ENCODE assay signal across 8 cellular contexts in genomic region chr5:172453986-172454354, GRCh38. TPM values are rescaled to one million over a fixed set of nuclear protein-coding genes. Genes with fewer than 3 reads are reported as not detected.
DNase-seq lines count a peak whose midpoint lies in the region; ATAC-seq and TF ChIP-seq lines count a peak whose summit lies in the region.

No MANE protein-coding gene starts in this region.

- DNase-seq in activated naive CD4-positive, alpha-beta T cell treated with anti-CD3 and anti-CD28 coated beads for 36 hours, result peak; percentile 11
- DNase-seq in activated naive CD4-positive, alpha-beta T cell treated with Interleukin-2 at 50 U/mL for 16 hours, result no peak
- DNase-seq in T-cell (peak in 2 of 34 experiments; percentile 4 to 15), fibroblast of mammary gland (ENCODE audit: low read depth) (no peak), NCI-H2029 treated with DMSO at 0.1 percent for 48 hours (lab: John Stamatoyannopoulos, UW) (no peak), HUDEP-2 (lab: John Stamatoyannopoulos, UW; ENCODE audit: unreplicated experiment in 76 of 76) (no peak)
- DNase-seq in natural killer cell treated with Interleukin-12 subunit alpha and Interleukin-12 subunit beta and Interleukin-15 and Interleukin-18, amount 100 ng/mL, for 72 hours (ENCODE audit: low spot score), result no peak

- H3K9me3 Mint-ChIP-seq in activated naive CD4-positive, alpha-beta T cell treated with anti-CD3 and anti-CD28 coated beads for 36 hours, result no peaks in the 10 kb centered on the region
- H3K9me3 Mint-ChIP-seq in T-cell, result no peaks in the 10 kb centered on the region
- H3K9me3 Mint-ChIP-seq in natural killer cell treated with Interleukin-12 subunit alpha and Interleukin-12 subunit beta and Interleukin-15 and Interleukin-18, amount 100 ng/mL, for 72 hours, result no peaks in the 10 kb centered on the region

- CTCF ChIA-PET in activated naive CD4-positive, alpha-beta T cell treated with anti-CD3 and anti-CD28 coated beads for 36 hours (lab: Charles Lee), result no interaction called here
- CTCF ChIA-PET in T-cell (lab: Charles Lee), result no interaction called here

- H3K27ac Mint-ChIP-seq in activated naive CD4-positive, alpha-beta T cell treated with anti-CD3 and anti-CD28 coated beads for 36 hours, result no peak overlapping the region
- H3K27ac Mint-ChIP-seq in T-cell, result no peak overlapping the region
- H3K27ac Mint-ChIP-seq in natural killer cell treated with Interleukin-12 subunit alpha and Interleukin-12 subunit beta and Interleukin-15 and Interleukin-18, amount 100 ng/mL, for 72 hours, result no peak overlapping the region

- no peaks in the 10 kb centered on the region for H3K36me3 Mint-ChIP-seq in activated naive CD4-positive, alpha-beta T cell treated with anti-CD3 and anti-CD28 coated beads for 36 hours (ENCODE audit: low read depth)
- H3K36me3 Mint-ChIP-seq in T-cell, result no peaks in the 10 kb centered on the region
- no peaks in the 10 kb centered on the region for H3K36me3 Mint-ChIP-seq in natural killer cell treated with Interleukin-12 subunit alpha and Interleukin-12 subunit beta and Interleukin-15 and Interleukin-18, amount 100 ng/mL, for 72 hours

- peak overlapping the region; percentile 62 for H3K4me3 Mint-ChIP-seq in activated naive CD4-positive, alpha-beta T cell treated with anti-CD3 and anti-CD28 coated beads for 36 hours
- peak overlapping the region; percentile 54 to 75 (median 73) for H3K4me3 Mint-ChIP-seq in T-cell
- peak overlapping the region; percentile 67 for H3K4me3 Mint-ChIP-seq in natural killer cell treated with Interleukin-12 subunit alpha and Interleukin-12 subunit beta and Interleukin-15 and Interleukin-18, amount 100 ng/mL, for 72 hours

- H3K4me1 Mint-ChIP-seq in activated naive CD4-positive, alpha-beta T cell treated with anti-CD3 and anti-CD28 coated beads for 36 hours (ENCODE audit: low read depth), result peaks cover 15% of the 10 kb centered on the region
- H3K4me1 Mint-ChIP-seq in T-cell, result peaks cover 11 to 13% (median 12%) of the 10 kb centered on the region in 3 donors
- peaks cover 5 to 16% of the 10 kb centered on the region in 2 donors for H3K4me1 Mint-ChIP-seq in natural killer cell treated with Interleukin-12 subunit alpha and Interleukin-12 subunit beta and Interleukin-15 and Interleukin-18, amount 100 ng/mL, for 72 hours (ENCODE audit: low read depth in 2 of 2)

- intact Hi-C loops in activated naive CD4-positive, alpha-beta T cell treated with anti-CD3 and anti-CD28 coated beads for 36 hours (cut with micrococcal nuclease), result loop anchor here (5.0 kb wide), 1 partner anchor 87 kb away; no protein-coding TSS in a partner anchor

- POLR2A ChIA-PET in T-cell (lab: Charles Lee), result no interaction called here

- peak overlapping the region; percentile 96 for H3K4me3 ChIP-seq in fibroblast of mammary gland (ENCODE audit: control insufficient read depth, low read depth, low read length)

- TF ChIP-seq CTCF in fibroblast of mammary gland (conservative IDR thresholded peaks at IDR 0.05; ENCODE audit: control insufficient read depth, insufficient read depth, low read depth, low read length), result no peak

- peak in 2 of 4 experiments; percentile 37 to 44 for ATAC-seq in T-cell (replicated peaks in 1 of 4)
- ATAC-seq in natural killer cell treated with Interleukin-12 subunit alpha and Interleukin-12 subunit beta and Interleukin-15 and Interleukin-18, amount 100 ng/mL, for 72 hours, result peak; percentile 12 to 16
- no peak for ATAC-seq in GM19351 (IDR thresholded peaks at IDR 0.05; ENCODE audit: unreplicated experiment)

- peaks cover 24% of the 10 kb centered on the region for H3K27me3 Mint-ChIP-seq in activated naive CD4-positive, alpha-beta T cell treated with anti-CD3 and anti-CD28 coated beads for 36 hours (ENCODE audit: low read depth)
- H3K27me3 Mint-ChIP-seq in T-cell, result peaks cover 23 to 32% of the 10 kb centered on the region in 2 donors
- peaks cover 24 to 37% of the 10 kb centered on the region in 2 donors for H3K27me3 Mint-ChIP-seq in natural killer cell treated with Interleukin-12 subunit alpha and Interleukin-12 subunit beta and Interleukin-15 and Interleukin-18, amount 100 ng/mL, for 72 hours

RNA-seq across cellular contexts. Expression of gene SH3PXD2B, which starts 0.4 kb away (rescaled TPM):
- total RNA-seq in activated naive CD4-positive, alpha-beta T cell treated with anti-CD3 and anti-CD28 coated beads for 36 hours, result 1 to 10 TPM; 1.1 to 1.3 TPM
- total RNA-seq in T-cell, result under 1 TPM; 0.15 to 0.69 (median 0.38) TPM
- under 1 TPM; 0.08 to 0.33 TPM for total RNA-seq in natural killer cell treated with Interleukin-12 subunit alpha and Interleukin-12 subunit beta and Interleukin-15 and Interleukin-18, amount 100 ng/mL, for 72 hours
